ENCODE assay signal across 16 cellular contexts in genomic region chr16:4917117-4917516, GRCh38. TPM values are rescaled to one million over a fixed set of nuclear protein-coding genes. Genes with fewer than 3 reads are reported as not detected.
DNase-seq lines count a peak whose midpoint lies in the region; ATAC-seq and TF ChIP-seq lines count a peak whose summit lies in the region.
"Had no signal": no experiment of that assay in that cellular context is flagged by ENCODE, and none has a peak within 500 bp of the region (broad histone marks: within the 10 kb centered on the region; RNA-seq: fewer than 3 reads in every experiment).

No MANE protein-coding gene starts in this region.

- intact Hi-C loops in activated naive CD4-positive, alpha-beta T cell treated with anti-CD3 and anti-CD28 coated beads for 36 hours (cut with micrococcal nuclease): no loop called here
- intact Hi-C loops in mucosa of descending colon (cut with DNase I, micrococcal nuclease): no loop called here

- H3K27me3 Mint-ChIP-seq in activated naive CD4-positive, alpha-beta T cell treated with anti-CD3 and anti-CD28 coated beads for 36 hours (ENCODE audit: low read depth): no peaks in the 10 kb centered on the region

- no peak overlapping the region for H3K4me3 ChIP-seq in mucosa of descending colon
- H3K4me3 ChIP-seq: HAP-1, sigmoid colon, upper lobe of right lung had no signal

- H3K9me3 Mint-ChIP-seq in activated naive CD4-positive, alpha-beta T cell treated with anti-CD3 and anti-CD28 coated beads for 36 hours: no peaks in the 10 kb centered on the region
- H3K9me3 Mint-ChIP-seq: activated T-cell treated with anti-CD3 and anti-CD28 coated beads, Interleukin-2, amount 50 U/mL, for 4 hours had no signal

- H3K4me1 Mint-ChIP-seq in activated naive CD4-positive, alpha-beta T cell treated with anti-CD3 and anti-CD28 coated beads for 36 hours (ENCODE audit: low read depth): no peaks in the 10 kb centered on the region

- H3K27ac ChIP-seq in foreskin keratinocyte: peak overlapping the region; percentile 22
- H3K27ac ChIP-seq: C4-2B, upper lobe of right lung had no signal

- no peak overlapping the region for H3K27ac Mint-ChIP-seq in activated naive CD4-positive, alpha-beta T cell treated with anti-CD3 and anti-CD28 coated beads for 36 hours

- no peaks in the 10 kb centered on the region for H3K36me3 Mint-ChIP-seq in activated naive CD4-positive, alpha-beta T cell treated with anti-CD3 and anti-CD28 coated beads for 36 hours (ENCODE audit: low read depth)

- CTCF ChIA-PET in activated naive CD4-positive, alpha-beta T cell treated with anti-CD3 and anti-CD28 coated beads for 36 hours (lab: Charles Lee): interaction anchor here (1.1 kb wide), 1 partner anchor 39 kb away, joined by 3 read pairs; no protein-coding TSS in a partner anchor

- H3K4me1 ChIP-seq in foreskin keratinocyte (peaks cover 26% of the 10 kb centered on the region), mucosa of descending colon (ENCODE audit: low read depth) (peaks cover 4% of the 10 kb centered on the region)
- H3K4me1 ChIP-seq: HAP-1, sigmoid colon, upper lobe of right lung had no signal

- H3K36me3 ChIP-seq in mucosa of descending colon (ENCODE audit: low read depth): no peaks in the 10 kb centered on the region
- H3K36me3 ChIP-seq: HAP-1, sigmoid colon, upper lobe of right lung had no signal

- DNase-seq in HCEC 1CT (peak; percentile 68), amniotic stem cell (lab: John Stamatoyannopoulos, UW) (peak; percentile 25), foreskin keratinocyte (no peak), stromal cell of bone marrow (ENCODE audit: low read depth) (peak; percentile 38), cortex of kidney (lab: John Stamatoyannopoulos, UW) (no peak), mucosa of descending colon (no peak)
- no peak for DNase-seq in activated naive CD4-positive, alpha-beta T cell treated with anti-CD3 and anti-CD28 coated beads for 36 hours
- DNase-seq: activated CD4-positive, alpha-beta T cell treated with anti-CD3 and anti-CD28 coated beads, Interleukin-2, amount 50 U/mL, for 4 hours; activated T-cell treated with anti-CD3 and anti-CD28 coated beads, Interleukin-2, amount 50 U/mL, for 4 hours; amygdala; DMS79; NCI-H1417; sigmoid colon; upper lobe of right lung had no signal

- TF ChIP-seq CTCF in foreskin keratinocyte (conservative IDR thresholded peaks at IDR 0.05) (no peak), mucosa of descending colon (IDR thresholded peaks at IDR 0.05) (no peak)

- no peak overlapping the region for H3K4me3 Mint-ChIP-seq in activated naive CD4-positive, alpha-beta T cell treated with anti-CD3 and anti-CD28 coated beads for 36 hours
- H3K4me3 Mint-ChIP-seq: activated T-cell treated with anti-CD3 and anti-CD28 coated beads, Interleukin-2, amount 50 U/mL, for 4 hours had no signal

- ATAC-seq in foreskin keratinocyte (peak; percentile 14), mucosa of descending colon (no peak)
- ATAC-seq: activated T-cell treated with anti-CD3 and anti-CD28 coated beads, Interleukin-2, amount 50 U/mL, for 4 hours; upper lobe of right lung had no signal

- no peaks in the 10 kb centered on the region for H3K9me3 ChIP-seq in mucosa of descending colon
- H3K9me3 ChIP-seq: HAP-1, sigmoid colon, upper lobe of right lung had no signal

- H3K27me3 ChIP-seq in foreskin keratinocyte: no peaks in the 10 kb centered on the region
- H3K27me3 ChIP-seq: sigmoid colon, upper lobe of right lung had no signal

RNA-seq across cellular contexts. Expression of gene PPL, which starts 19.8 kb away (rescaled TPM):
- total RNA-seq in foreskin keratinocyte: 33.4 and 41.5 TPM in 2 replicates
- 14.0 and 16.4 TPM in 2 replicates for polyA plus RNA-seq in foreskin keratinocyte
- under 1 TPM in 1 of 2 experiments, not detected in 1; 0.07 TPM for total RNA-seq in activated naive CD4-positive, alpha-beta T cell treated with anti-CD3 and anti-CD28 coated beads for 36 hours
- 10 to 100 TPM; 10.8 to 22.1 (median 13.9) TPM for total RNA-seq in mucosa of descending colon

RNA-seq across cellular contexts. Expression of gene SEC14L5, which starts 41.0 kb away (rescaled TPM):
- total RNA-seq in foreskin keratinocyte: 0.03 TPM in 1 of 2 replicates, not detected in the other
- polyA plus RNA-seq in foreskin keratinocyte: not detected in 2 replicates
- total RNA-seq in activated naive CD4-positive, alpha-beta T cell treated with anti-CD3 and anti-CD28 coated beads for 36 hours: not detected
- 1 to 10 TPM; 1.3 to 1.6 (median 1.4) TPM for total RNA-seq in mucosa of descending colon
- total RNA-seq: activated T-cell treated with anti-CD3 and anti-CD28 coated beads, Interleukin-2, amount 50 U/mL, for 4 hours had no signal

Comparison
In these comparisons a context has a peak if more than half of its experiments do, and no peak if none do; other contexts are left out.
1. DNase-seq: peak in HCEC 1CT (single experiment), amniotic stem cell (single experiment) and stromal cell of bone marrow (single experiment); none in foreskin keratinocyte (0 of 2), activated naive CD4-positive, alpha-beta T cell treated with anti-CD3 and anti-CD28 coated beads for 36 hours (single experiment), cortex of kidney (single experiment) and mucosa of descending colon (0 of 3).
2. RNA of gene PPL, which starts 19.8 kb away (total RNA-seq): 33.4 to 41.5 TPM in foreskin keratinocyte and 10.8 to 22.1 TPM in mucosa of descending colon; 0.07 TPM in activated naive CD4-positive, alpha-beta T cell treated with anti-CD3 and anti-CD28 coated beads for 36 hours; every median in the first group is over 10 times any median in the second.